Comparison of ENCODE assay signal across 22 cellular contexts in genomic region chr20:60010689-60011417, GRCh38. TPM values are rescaled to one million over a fixed set of nuclear protein-coding genes. Genes with fewer than 3 reads are reported as not detected.
DNase-seq lines count a peak whose midpoint lies in the region; TF ChIP-seq lines count a peak whose summit lies in the region.
"Had no signal": no experiment of that assay in that cellular context is flagged by ENCODE, and none has a peak within 500 bp of the region (broad histone marks: within the 10 kb centered on the region; RNA-seq: fewer than 3 reads in every experiment).

No MANE protein-coding gene starts in this region.

- no TSS peak for BruUV-seq in mammary epithelial cell (replicated peaks; lab: Mats Ljungman, UMichigan)

- no peak overlapping the region for H2AFZ ChIP-seq in mammary epithelial cell (ENCODE audit: low read depth, low read length)

- dilution Hi-C loops in mammary epithelial cell (cut with HindIII; ENCODE audit: low sequenced_read_pairs): no loop called here

- intact Hi-C loops in activated T-helper 1 cell treated with anti-CD3 and anti-CD28 coated beads, Interleukin-12 subunit alpha, Interleukin-12 subunit beta, Interleukin-2, Interleukin-4 antibody, amounts not matched to agents 30 ng/mL and 10 ng/mL and 1 ng/mL, durations not matched to agents 14 hours and 24 hours and 36 hours (cut with micrococcal nuclease): no loop called here
- intact Hi-C loops in mammary epithelial cell (cut with micrococcal nuclease): no loop called here

- TF ChIP-seq CTCF in neutrophil (IDR thresholded peaks at IDR 0.05): no peak
- no peak for TF ChIP-seq CTCF in mammary epithelial cell (conservative IDR thresholded peaks at IDR 0.05 in 1 of 2, IDR thresholded peaks at IDR 0.05 in 1 of 2; ENCODE audit: extremely low read depth in 1 of 2, insufficient read depth in 1 of 2, low read depth in 1 of 2, low read length in 2 of 2)

- H3K4me1 Mint-ChIP-seq in activated T-helper 1 cell treated with anti-CD3 and anti-CD28 coated beads, Interleukin-12 subunit alpha, Interleukin-12 subunit beta, Interleukin-2, Interleukin-4 antibody, amounts not matched to agents 30 ng/mL and 10 ng/mL and 1 ng/mL, durations not matched to agents 14 hours and 24 hours and 36 hours (ENCODE audit: low read depth): peaks cover 20% of the 10 kb centered on the region

- no peak overlapping the region for H3K4me2 ChIP-seq in mammary epithelial cell (ENCODE audit: insufficient read depth, low read depth, low read length)

- CTCF ChIA-PET in mammary epithelial cell (lab: Charles Lee; ENCODE audit: low non-redundant PET): no interaction called here

- H3K27me3 ChIP-seq in neutrophil (no peaks in the 10 kb centered on the region), mammary epithelial cell (ENCODE audit: insufficient read depth, low read length) (no peaks in the 10 kb centered on the region)
- H3K27me3 ChIP-seq: heart right ventricle, upper lobe of right lung had no signal

- H3K36me3 Mint-ChIP-seq in activated T-helper 1 cell treated with anti-CD3 and anti-CD28 coated beads, Interleukin-12 subunit alpha, Interleukin-12 subunit beta, Interleukin-2, Interleukin-4 antibody, amounts not matched to agents 30 ng/mL and 10 ng/mL and 1 ng/mL, durations not matched to agents 14 hours and 24 hours and 36 hours (ENCODE audit: low read depth): no peaks in the 10 kb centered on the region
- H3K36me3 Mint-ChIP-seq: activated naive CD4-positive, alpha-beta T cell treated with anti-CD3 and anti-CD28 coated beads, Interleukin-2, amount 50 U/mL, for 72 hours; mesothelial cell of epicardium had no signal

- H3K4me1 ChIP-seq in neutrophil (ENCODE audit: control insufficient read depth in 1 of 2, insufficient read depth in 1 of 2, low read depth in 1 of 2, low read length in 1 of 2) (peaks cover 38 to 53% of the 10 kb centered on the region in 2 experiments), mammary epithelial cell (ENCODE audit: insufficient read depth, low read length) (peaks cover 4% of the 10 kb centered on the region)
- H3K4me1 ChIP-seq: Caco-2, prostate gland, upper lobe of right lung had no signal

- H3K27me3 Mint-ChIP-seq in activated T-helper 1 cell treated with anti-CD3 and anti-CD28 coated beads, Interleukin-12 subunit alpha, Interleukin-12 subunit beta, Interleukin-2, Interleukin-4 antibody, amounts not matched to agents 30 ng/mL and 10 ng/mL and 1 ng/mL, durations not matched to agents 14 hours and 24 hours and 36 hours (ENCODE audit: insufficient read depth): peaks cover 20% of the 10 kb centered on the region

- no peak overlapping the region for H3K4me3 Mint-ChIP-seq in activated T-helper 1 cell treated with anti-CD3 and anti-CD28 coated beads, Interleukin-12 subunit alpha, Interleukin-12 subunit beta, Interleukin-2, Interleukin-4 antibody, amounts not matched to agents 30 ng/mL and 10 ng/mL and 1 ng/mL, durations not matched to agents 14 hours and 24 hours and 36 hours
- H3K4me3 Mint-ChIP-seq: mesothelial cell of epicardium had no signal

- peak; percentile 85 for DNase-seq in NCI-H82 (lab: John Stamatoyannopoulos, UW)
- no peak for DNase-seq in NCI-H82 treated with DMSO at 0.1 percent for 48 hours (lab: John Stamatoyannopoulos, UW; ENCODE audit: unreplicated experiment)
- no peak for DNase-seq in activated T-helper 1 cell treated with anti-CD3 and anti-CD28 coated beads, Interleukin-12 subunit alpha, Interleukin-12 subunit beta, Interleukin-2, Interleukin-4 antibody, amounts not matched to agents 30 ng/mL and 10 ng/mL and 1 ng/mL, durations not matched to agents 14 hours and 24 hours and 36 hours (ENCODE audit: low spot score)
- DNase-seq in islet precursor cell: peak; percentile 52
- no peak for DNase-seq in CD1c-positive myeloid dendritic cell (ENCODE audit: extremely low spot score)
- no peak for DNase-seq in amniotic stem cell (lab: John Stamatoyannopoulos, UW)
- no peak for DNase-seq in mammary epithelial cell
- DNase-seq: activated CD4-positive, alpha-beta T cell treated with anti-CD3 and anti-CD28 coated beads for 48 hours; AML-193; cerebellar nuclear complex; heart right ventricle; left ventricle myocardium inferior; MV-4-11; NCI-H1694 treated with DMSO at 0.1 percent for 48 hours; upper lobe of right lung had no signal

- H4K20me1 ChIP-seq in mammary epithelial cell (ENCODE audit: insufficient read depth, low read length): no peaks in the 10 kb centered on the region

- H3K9me3 Mint-ChIP-seq in activated T-helper 1 cell treated with anti-CD3 and anti-CD28 coated beads, Interleukin-12 subunit alpha, Interleukin-12 subunit beta, Interleukin-2, Interleukin-4 antibody, amounts not matched to agents 30 ng/mL and 10 ng/mL and 1 ng/mL, durations not matched to agents 14 hours and 24 hours and 36 hours: no peaks in the 10 kb centered on the region
- H3K9me3 Mint-ChIP-seq: activated naive CD4-positive, alpha-beta T cell treated with anti-CD3 and anti-CD28 coated beads, Interleukin-2, amount 50 U/mL, for 72 hours had no signal

- in situ Hi-C loops in mammary epithelial cell (cut with MboI; ENCODE audit: low sequenced_read_pairs in 2 of 2): no loop called here

- peak overlapping the region; percentile 58 for H3K27ac ChIP-seq in neutrophil
- H3K27ac ChIP-seq in mammary epithelial cell (ENCODE audit: insufficient read depth, low read depth, low read length): no peak overlapping the region
- H3K27ac ChIP-seq: heart right ventricle, left ventricle myocardium inferior, prostate gland, upper lobe of right lung had no signal

- no peaks in the 10 kb centered on the region for H3K79me2 ChIP-seq in mammary epithelial cell (ENCODE audit: insufficient read depth, low read length)

- peak overlapping the region; percentile 10 for H3K27ac Mint-ChIP-seq in activated T-helper 1 cell treated with anti-CD3 and anti-CD28 coated beads, Interleukin-12 subunit alpha, Interleukin-12 subunit beta, Interleukin-2, Interleukin-4 antibody, amounts not matched to agents 30 ng/mL and 10 ng/mL and 1 ng/mL, durations not matched to agents 14 hours and 24 hours and 36 hours
- H3K27ac Mint-ChIP-seq: activated naive CD4-positive, alpha-beta T cell treated with anti-CD3 and anti-CD28 coated beads, Interleukin-2, amount 50 U/mL, for 72 hours; mesothelial cell of epicardium had no signal

- no peaks in the 10 kb centered on the region for H3K9me3 ChIP-seq in neutrophil
- peaks cover 2% of the 10 kb centered on the region for H3K9me3 ChIP-seq in mammary epithelial cell (replicated peaks; ENCODE audit: insufficient read depth, low read length)
- H3K9me3 ChIP-seq: prostate gland, upper lobe of right lung had no signal

- 93% methylated on average over 9 of the region's 10 CpGs for WGBS in mammary epithelial cell (ENCODE audit: low coverage, missing lambda C conversion rate)

- no peak overlapping the region for H3K4me3 ChIP-seq in neutrophil (ENCODE audit: low read depth in 1 of 2, low read length in 1 of 2)
- H3K4me3 ChIP-seq in mammary epithelial cell (replicated peaks in 1 of 3; ENCODE audit: insufficient read depth in 1 of 3, low read depth in 2 of 3, low read length in 3 of 3): no peak overlapping the region
- H3K4me3 ChIP-seq: heart right ventricle, left ventricle myocardium inferior, prostate gland, upper lobe of right lung had no signal

- H3K36me3 ChIP-seq in neutrophil (no peaks in the 10 kb centered on the region), mammary epithelial cell (ENCODE audit: insufficient read depth, low read length) (no peaks in the 10 kb centered on the region)
- H3K36me3 ChIP-seq: heart right ventricle, left ventricle myocardium inferior, prostate gland, upper lobe of right lung had no signal

- no peak overlapping the region for H3K9ac ChIP-seq in mammary epithelial cell (ENCODE audit: insufficient read depth, low read length)

RNA-seq across cellular contexts. Expression of gene CDH26, which starts 52.6 kb away (rescaled TPM):
- total RNA-seq in activated T-helper 1 cell treated with anti-CD3 and anti-CD28 coated beads, Interleukin-12 subunit alpha, Interleukin-12 subunit beta, Interleukin-2, Interleukin-4 antibody, amounts not matched to agents 30 ng/mL and 10 ng/mL and 1 ng/mL, durations not matched to agents 14 hours and 24 hours and 36 hours: 0.41 and 0.56 TPM in 2 replicates
- under 1 TPM; 0.33 to 0.66 TPM for total RNA-seq in mammary epithelial cell
- polyA plus RNA-seq in mammary epithelial cell: 0.46 TPM
- polyA minus RNA-seq in mammary epithelial cell: 1.8 TPM
- total RNA-seq: A172, epithelial cell of proximal tubule had no signal

Comparison
In these comparisons a context has a peak if more than half of its experiments do, and no peak if none do; other contexts are left out.
1. DNase-seq: peak in NCI-H82 (single experiment) and islet precursor cell (single experiment); none in NCI-H82 treated with DMSO at 0.1 percent for 48 hours (single experiment), activated T-helper 1 cell treated with anti-CD3 and anti-CD28 coated beads, Interleukin-12 subunit alpha, Interleukin-12 subunit beta, Interleukin-2, Interleukin-4 antibody, amounts not matched to agents 30 ng/mL and 10 ng/mL and 1 ng/mL, durations not matched to agents 14 hours and 24 hours and 36 hours (single experiment), CD1c-positive myeloid dendritic cell (single experiment), amniotic stem cell (single experiment) and mammary epithelial cell (single experiment).